Comparison of ENCODE assay signal across 14 cellular contexts in genomic region chr20:38728237-38728761, GRCh38. TPM values are rescaled to one million over a fixed set of nuclear protein-coding genes. Genes with fewer than 3 reads are reported as not detected.
DNase-seq lines count a peak whose midpoint lies in the region; ATAC-seq and TF ChIP-seq lines count a peak whose summit lies in the region.
"Had no signal": no experiment of that assay in that cellular context is flagged by ENCODE, and none has a peak within 500 bp of the region (broad histone marks: within the 10 kb centered on the region; RNA-seq: fewer than 3 reads in every experiment).

No MANE protein-coding gene starts in this region.

- TF ChIP-seq EP300 in esophagus muscularis mucosa (IDR thresholded peaks at IDR 0.05) = no peak

- TF ChIP-seq POLR2A in esophagus muscularis mucosa (IDR thresholded peaks at IDR 0.05; ENCODE audit: low read depth) = no peak

- peak overlapping the region in 1 of 2 donors; percentile 66 for H3K27ac Mint-ChIP-seq in T-cell
- H3K27ac Mint-ChIP-seq in endodermal cell = no peak overlapping the region

- H2AK5ac ChIP-seq in neuronal stem cell (ENCODE audit: low read depth, low read length) = peak overlapping the region; percentile 86

- peaks cover 63 to 71% (median 68%) of the 10 kb centered on the region in 3 donors for H3K4me1 Mint-ChIP-seq in T-cell
- peaks cover 41% of the 10 kb centered on the region for H3K4me1 Mint-ChIP-seq in endodermal cell

- no peak overlapping the region for H4K8ac ChIP-seq in neuronal stem cell (ENCODE audit: low read depth, low read length)

- H2AFZ ChIP-seq in neuronal stem cell (ENCODE audit: low read length) = peak overlapping the region; percentile 84

- H3K36me3 Mint-ChIP-seq in T-cell (peaks cover 4% of the 10 kb centered on the region), endodermal cell (ENCODE audit: low read depth) (no peaks in the 10 kb centered on the region)

- H3K9ac ChIP-seq in endodermal cell (ENCODE audit: extremely low read depth, low read length, poor library complexity, severe bottlenecking) (no peak overlapping the region), neuronal stem cell (ENCODE audit: low read depth, low read length, poor library complexity) (peak overlapping the region; percentile 22)

- no peak overlapping the region for H4K91ac ChIP-seq in neuronal stem cell (ENCODE audit: low read depth, low read length, poor library complexity)

- peak overlapping the region; percentile 84 for H3K14ac ChIP-seq in neuronal stem cell (ENCODE audit: low read length)

- peaks cover 100% of the 10 kb centered on the region for H3K27me3 ChIP-seq in endodermal cell (ENCODE audit: control insufficient read depth, insufficient read depth, low read length, poor library complexity, severe bottlenecking)
- H3K27me3 ChIP-seq in neuronal stem cell (ENCODE audit: control insufficient read depth in 3 of 3, insufficient read depth in 3 of 3, low read depth in 1 of 3, low read length in 3 of 3) = peaks cover 68 to 90% (median 88%) of the 10 kb centered on the region in 3 experiments
- H3K27me3 ChIP-seq in esophagus muscularis mucosa = peaks cover 6 to 100% (median 87%) of the 10 kb centered on the region in 4 donors

- peak overlapping the region; percentile 86 for H3K18ac ChIP-seq in neuronal stem cell (ENCODE audit: low read length)

- intact Hi-C loops in esophagus muscularis mucosa (cut with DNase I) = no loop called here

- H3K4me3 Mint-ChIP-seq in T-cell (peak overlapping the region in 2 of 3 donors; percentile 34 to 65), endodermal cell (peak overlapping the region; percentile 38)

- peak overlapping the region; percentile 20 for H3K4ac ChIP-seq in neuronal stem cell (ENCODE audit: low read length)

- TF ChIP-seq CTCF in endodermal cell (conservative IDR thresholded peaks at IDR 0.05) (no peak), esophagus muscularis mucosa (IDR thresholded peaks at IDR 0.05) (no peak)

- peak overlapping the region; percentile 78 for H3K23ac ChIP-seq in neuronal stem cell (ENCODE audit: low read depth, low read length, poor library complexity)

- peak; percentile 20 for DNase-seq in activated CD4-positive, alpha-beta T cell treated with anti-CD3 and anti-CD28 coated beads for 48 hours
- no peak for DNase-seq in activated CD4-positive, alpha-beta T cell treated with anti-CD3 and anti-CD28 coated beads for 4 hours
- peak in 1 of 34 experiments; percentile 11 for DNase-seq in T-cell
- peak; percentile 78 for DNase-seq in endodermal cell
- no peak for DNase-seq in neuronal stem cell (ENCODE audit: low spot score)
- DNase-seq in activated effector memory CD4-positive, alpha-beta T cell treated with anti-CD3 and anti-CD28 coated beads, Interleukin-2, amount 50 U/mL, for 16 hours = no peak
- no peak for DNase-seq in esophagus muscularis mucosa (ENCODE audit: extremely low spot score)
- no peak for DNase-seq in globus pallidus (ENCODE audit: low spot score)
- DNase-seq: NCI-H1092, trophoblast cell had no signal

- H3K27ac ChIP-seq in endodermal cell (ENCODE audit: low read depth, low read length) (no peak overlapping the region), neuronal stem cell (replicated peaks; ENCODE audit: low read length) (no peak overlapping the region), esophagus muscularis mucosa (replicated peaks in 1 of 4) (no peak overlapping the region)
- H3K27ac ChIP-seq: A549, RWPE1 had no signal

- H2BK5ac ChIP-seq in neuronal stem cell (ENCODE audit: low read length) = peak overlapping the region; percentile 40

- CTCF ChIA-PET in T-cell (lab: Charles Lee) = interaction anchor here in 1 of 2 donors (0.6 kb wide), 1 partner anchor 86 kb away, joined by 4 read pairs; no protein-coding TSS in a partner anchor

- peak overlapping the region; percentile 62 for H2BK15ac ChIP-seq in neuronal stem cell (ENCODE audit: low read length)

- no peaks in the 10 kb centered on the region for H3K79me1 ChIP-seq in neuronal stem cell (ENCODE audit: low read depth, low read length)

- H3K4me3 ChIP-seq in endodermal cell (ENCODE audit: low read length) (peak overlapping the region; percentile 40), neuronal stem cell (ENCODE audit: low read length in 2 of 2) (peak overlapping the region in 1 of 2 donors; percentile 4), esophagus muscularis mucosa (no peak overlapping the region)
- H3K4me3 ChIP-seq: A549 had no signal

- POLR2A ChIA-PET in T-cell (lab: Charles Lee) = interaction anchor here in 1 of 2 donors (0.6 kb wide), 1 partner anchor 11 kb away, joined by 3 read pairs; no protein-coding TSS in a partner anchor

- peaks cover 15% of the 10 kb centered on the region for H3K4me1 ChIP-seq in endodermal cell (ENCODE audit: control insufficient read depth, insufficient read depth, low read length)
- H3K4me1 ChIP-seq in neuronal stem cell (ENCODE audit: control insufficient read depth in 2 of 2, insufficient read depth in 1 of 2, low read depth in 1 of 2, low read length in 2 of 2) = peaks cover 13 to 25% of the 10 kb centered on the region in 2 donors
- H3K4me1 ChIP-seq in esophagus muscularis mucosa = peaks cover 27 to 81% (median 69%) of the 10 kb centered on the region in 4 donors

- 1 to 3% methylated on average over 32 to 46 of the region's 51 CpGs for WGBS in endodermal cell (ENCODE audit: insufficient coverage in 1 of 2, insufficient read length in 1 of 2), 2 experiments
- WGBS in neuronal stem cell (ENCODE audit: extremely low coverage in 2 of 2, insufficient read length in 2 of 2, insufficient replicate concordance in 1 of 2), 2 donors = no CpG with 5 or more reads among the region's 51 CpGs
- 2% methylated on average over 29 of the region's 51 CpGs for WGBS in esophagus muscularis mucosa

- H2BK12ac ChIP-seq in neuronal stem cell (ENCODE audit: low read length) = peak overlapping the region; percentile 44

- H3K27me3 Mint-ChIP-seq in T-cell (peaks cover 73 to 90% of the 10 kb centered on the region in 2 donors), endodermal cell (ENCODE audit: insufficient read depth) (peaks cover 99% of the 10 kb centered on the region)

- H2BK120ac ChIP-seq in neuronal stem cell (ENCODE audit: low read depth, low read length) = no peak overlapping the region

- peak overlapping the region; percentile 31 for H3K4me2 ChIP-seq in neuronal stem cell (ENCODE audit: insufficient read depth, low read length, poor library complexity, severe bottlenecking)
- H3K4me2 ChIP-seq: A549 had no signal

- ATAC-seq in T-cell (replicated peaks in 1 of 4) = no peak
- ATAC-seq: A549 had no signal

- no peaks in the 10 kb centered on the region for H3K9me3 ChIP-seq in endodermal cell (ENCODE audit: control insufficient read depth, low read length)
- peaks cover 16% of the 10 kb centered on the region in 2 donors for H3K9me3 ChIP-seq in neuronal stem cell (replicated peaks in 1 of 2; ENCODE audit: control insufficient read depth in 2 of 2, insufficient read depth in 1 of 2, low read depth in 1 of 2, low read length in 2 of 2)
- no peaks in the 10 kb centered on the region for H3K9me3 ChIP-seq in esophagus muscularis mucosa
- H3K9me3 ChIP-seq: A549 had no signal

- H3K36me3 ChIP-seq in endodermal cell (ENCODE audit: control insufficient read depth, insufficient read depth, low read length) (no peaks in the 10 kb centered on the region), neuronal stem cell (replicated peaks in 1 of 2; ENCODE audit: control insufficient read depth in 2 of 2, insufficient read depth in 2 of 2, low read length in 2 of 2) (no peaks in the 10 kb centered on the region), esophagus muscularis mucosa (no peaks in the 10 kb centered on the region)

- H3K9me3 Mint-ChIP-seq in T-cell = peaks cover 0 to 5% (median 0%) of the 10 kb centered on the region in 3 donors
- peaks cover 2% of the 10 kb centered on the region for H3K9me3 Mint-ChIP-seq in endodermal cell

RNA-seq across cellular contexts. Expression of gene SLC32A1, which starts 4.0 kb away (rescaled TPM):
- not detected for total RNA-seq in T-cell
- total RNA-seq in endodermal cell = not detected
- polyA plus RNA-seq in endodermal cell (2013, experiment 1 of 2) = 0.64 TPM
- polyA plus RNA-seq in endodermal cell (2013, experiment 2 of 2) = 0.37 TPM
- polyA plus RNA-seq in neuronal stem cell (2013, experiment 1 of 2) = 0.11 TPM
- 0.14 TPM for polyA plus RNA-seq in neuronal stem cell (2013, experiment 2 of 2)
- not detected for total RNA-seq in esophagus muscularis mucosa
- total RNA-seq: chondrocyte, fibroblast of lung had no signal
- polyA plus RNA-seq: A549, fibroblast of lung had no signal

RNA-seq across cellular contexts. Expression of gene ACTR5, which starts 20.0 kb away (rescaled TPM):
- total RNA-seq in T-cell = 10 to 100 TPM; 15.8 to 20.1 (median 18.8) TPM
- total RNA-seq in endodermal cell = 10 to 100 TPM in 1 of 2 donors, 1 to 10 TPM in 1; 7.9 to 11.2 TPM
- 11.4 TPM for polyA plus RNA-seq in endodermal cell (2013, experiment 1 of 2)
- polyA plus RNA-seq in endodermal cell (2013, experiment 2 of 2) = 10.0 TPM
- polyA plus RNA-seq in neuronal stem cell (2013, experiment 1 of 2) = 7.2 TPM
- 7.2 TPM for polyA plus RNA-seq in neuronal stem cell (2013, experiment 2 of 2)
- total RNA-seq in esophagus muscularis mucosa = 1 to 10 TPM; 5.8 to 9.8 (median 8.6) TPM

Comparison
In these comparisons a context has a peak if more than half of its experiments do, and no peak if none do; other contexts are left out.
1. DNase-seq: peak in activated CD4-positive, alpha-beta T cell treated with anti-CD3 and anti-CD28 coated beads for 48 hours (single experiment) and endodermal cell (single experiment); none in activated CD4-positive, alpha-beta T cell treated with anti-CD3 and anti-CD28 coated beads for 4 hours (0 of 2), neuronal stem cell (single experiment), activated effector memory CD4-positive, alpha-beta T cell treated with anti-CD3 and anti-CD28 coated beads, Interleukin-2, amount 50 U/mL, for 16 hours (single experiment), esophagus muscularis mucosa (single experiment) and globus pallidus (single experiment).